Comparison of ENCODE assay signal across 16 cellular contexts in genomic region chr19:55913643-55914268, GRCh38. TPM values are rescaled to one million over a fixed set of nuclear protein-coding genes. Genes with fewer than 3 reads are reported as not detected.
A peak's percentile ranks its signal among the peaks of the same experiment; 100 is the strongest.
DNase-seq lines count a peak whose midpoint lies in the region; ATAC-seq and TF ChIP-seq lines count a peak whose summit lies in the region.
"Had no signal": no experiment of that assay in that cellular context is flagged by ENCODE, and none has a peak within 500 bp of the region (broad histone marks: within the 10 kb centered on the region; RNA-seq: fewer than 3 reads in every experiment).

No MANE protein-coding gene starts in this region.

- DNase-seq in right atrium auricular region (ENCODE audit: low spot score): peak; percentile 21
- no peak for DNase-seq in heart left ventricle
- peak; percentile 77 for DNase-seq in Karpas-422
- no peak for DNase-seq in NCI-H1694 treated with DMSO at 0.1 percent for 48 hours (lab: John Stamatoyannopoulos, UW)
- DNase-seq in activated gamma-delta T cell treated with Interleukin-2 at 50 U/mL for 16 hours: no peak
- no peak for DNase-seq in NCI-H2171 treated with DMSO at 0.1 percent for 48 hours (lab: John Stamatoyannopoulos, UW)
- DNase-seq: activated CD8-positive, alpha-beta memory T cell treated with anti-CD3 and anti-CD28 coated beads, Interleukin-2, amount 50 U/mL, for 4 hours; amniotic stem cell; islet precursor cell; Kasumi-1; natural killer cell; NCI-H748 treated with DMSO at 0.1 percent for 48 hours had no signal

- WGBS in heart left ventricle, 4 donors: 40 to 52% (median 46%) methylated on average over 9 of the region's 9 CpGs

- ATAC-seq in heart left ventricle (no peak), GM19328 (IDR thresholded peaks at IDR 0.05; ENCODE audit: unreplicated experiment) (no peak)
- ATAC-seq: natural killer cell had no signal

- H4K20me1 ChIP-seq in Karpas-422 (ENCODE audit: insufficient read depth, low read depth, low read length): no peaks in the 10 kb centered on the region
- H4K20me1 ChIP-seq in SU-DHL-6 (ENCODE audit: low read depth, low read length): no peaks in the 10 kb centered on the region

- no peak overlapping the region for H3K27ac ChIP-seq in right atrium auricular region
- H3K27ac ChIP-seq in heart left ventricle: no peak overlapping the region
- H3K27ac ChIP-seq in Karpas-422 (ENCODE audit: low read length): no peak overlapping the region
- no peak overlapping the region for H3K27ac ChIP-seq in SU-DHL-6 (ENCODE audit: low read depth, low read length)

- no peak overlapping the region for H3K4me2 ChIP-seq in Karpas-422 (ENCODE audit: low read depth, low read length, poor library complexity, severe bottlenecking)
- H3K4me2 ChIP-seq in SU-DHL-6 (ENCODE audit: low read depth, low read length, poor library complexity, severe bottlenecking): no peak overlapping the region

- no peaks in the 10 kb centered on the region for H3K4me1 ChIP-seq in right atrium auricular region
- no peaks in the 10 kb centered on the region for H3K4me1 ChIP-seq in heart left ventricle
- peaks cover 5% of the 10 kb centered on the region for H3K4me1 ChIP-seq in Karpas-422 (ENCODE audit: low read length)
- H3K4me1 ChIP-seq: HAP-1 had no signal

- no peaks in the 10 kb centered on the region for H3K27me3 ChIP-seq in right atrium auricular region
- H3K27me3 ChIP-seq in heart left ventricle: peaks cover 0 to 16% (median 0%) of the 10 kb centered on the region in 9 donors
- peaks cover 2% of the 10 kb centered on the region; the same call in 1 of the 2 replicates for H3K27me3 ChIP-seq in Karpas-422 (ENCODE audit: low read length)
- no peaks in the 10 kb centered on the region for H3K27me3 ChIP-seq in SU-DHL-6 (ENCODE audit: low read length)

- H3K9ac ChIP-seq in Karpas-422 (ENCODE audit: low read length) (no peak overlapping the region), SU-DHL-6 (ENCODE audit: low read length) (no peak overlapping the region)

- no peaks in the 10 kb centered on the region for H3F3A ChIP-seq in SU-DHL-6 (ENCODE audit: insufficient read depth)

- H3K9me2 ChIP-seq in Karpas-422 (replicated peaks; ENCODE audit: insufficient read depth, low read length): no peaks in the 10 kb centered on the region
- no peaks in the 10 kb centered on the region for H3K9me2 ChIP-seq in SU-DHL-6 (replicated peaks; ENCODE audit: insufficient read depth, low read length)

- H3K36me3 ChIP-seq in right atrium auricular region: no peaks in the 10 kb centered on the region
- no peaks in the 10 kb centered on the region for H3K36me3 ChIP-seq in heart left ventricle
- H3K36me3 ChIP-seq in Karpas-422 (ENCODE audit: insufficient read depth, low read length): no peaks in the 10 kb centered on the region
- no peaks in the 10 kb centered on the region for H3K36me3 ChIP-seq in SU-DHL-6 (ENCODE audit: low read length)
- H3K36me3 ChIP-seq: HAP-1 had no signal

- intact Hi-C loops in heart left ventricle (cut with DNase I): no loop called here

- H3K79me2 ChIP-seq in Karpas-422 (ENCODE audit: low read length) (no peaks in the 10 kb centered on the region), SU-DHL-6 (ENCODE audit: insufficient read depth, low read length) (no peaks in the 10 kb centered on the region)

- no peak for TF ChIP-seq CTCF in right atrium auricular region (IDR thresholded peaks at IDR 0.05)
- TF ChIP-seq CTCF in heart left ventricle (IDR thresholded peaks at IDR 0.05): peak in 1 of 12 donors; percentile 14
- peak; percentile 23 for TF ChIP-seq CTCF in SU-DHL-6 (IDR thresholded peaks at IDR 0.05; ENCODE audit: insufficient read depth, low read length, poor library complexity, severe bottlenecking)

- H3K4me3 ChIP-seq in right atrium auricular region (no peak overlapping the region), heart left ventricle (no peak overlapping the region), Karpas-422 (ENCODE audit: low read length) (no peak overlapping the region), SU-DHL-6 (ENCODE audit: insufficient read depth, low read length, poor library complexity, severe bottlenecking) (no peak overlapping the region)
- H3K4me3 ChIP-seq: HAP-1 had no signal

- no peak overlapping the region for H2AFZ ChIP-seq in Karpas-422 (ENCODE audit: low read length)
- no peak overlapping the region for H2AFZ ChIP-seq in SU-DHL-6 (ENCODE audit: low read depth, low read length, severe bottlenecking)

- no peak for TF ChIP-seq POLR2A in heart left ventricle (IDR thresholded peaks at IDR 0.05)

- H3K9me3 ChIP-seq in right atrium auricular region (peaks cover 0 to 30% of the 10 kb centered on the region in 2 donors), heart left ventricle (peaks cover 0 to 33% (median 8%) of the 10 kb centered on the region in 12 donors), Karpas-422 (ENCODE audit: low read length) (peaks cover 8% of the 10 kb centered on the region), SU-DHL-6 (ENCODE audit: insufficient read depth, low read length) (no peaks in the 10 kb centered on the region; the same call in 1 of the 2 replicates)
- H3K9me3 ChIP-seq: HAP-1 had no signal

RNA-seq across cellular contexts. Expression of gene NLRP13, which starts 18.4 kb away (rescaled TPM):
- total RNA-seq in right atrium auricular region: not detected
- not detected for total RNA-seq in heart left ventricle
- not detected for polyA plus RNA-seq in heart left ventricle
- total RNA-seq in Karpas-422 (2014; rRNA removed; shearing (Covaris generic); ENCODE audit: low replicate concordance): not detected in 2 replicates
- total RNA-seq: fibroblast of villous mesenchyme, natural killer cell had no signal

RNA-seq across cellular contexts. Expression of gene NLRP8, which starts 33.9 kb away (rescaled TPM):
- total RNA-seq in right atrium auricular region: not detected
- total RNA-seq in heart left ventricle: not detected
- polyA plus RNA-seq in heart left ventricle: not detected
- total RNA-seq in Karpas-422 (2014; rRNA removed; shearing (Covaris generic); ENCODE audit: low replicate concordance): not detected in 2 replicates
- total RNA-seq: fibroblast of villous mesenchyme, natural killer cell had no signal

Comparison
In these comparisons a context has a peak if more than half of its experiments do, and no peak if none do; other contexts are left out.
1. DNase-seq: peak in right atrium auricular region (single experiment) and Karpas-422 (single experiment); none in heart left ventricle (0 of 5), NCI-H1694 treated with DMSO at 0.1 percent for 48 hours (single experiment), activated gamma-delta T cell treated with Interleukin-2 at 50 U/mL for 16 hours (single experiment) and NCI-H2171 treated with DMSO at 0.1 percent for 48 hours (single experiment).